ENCODE assay signal across 8 cellular contexts in genomic region chr6:165850434-165851019, GRCh38.
A peak's percentile ranks its signal among the peaks of the same experiment; 100 is the strongest.
DNase-seq lines count a peak whose midpoint lies in the region; ATAC-seq and TF ChIP-seq lines count a peak whose summit lies in the region.

No MANE protein-coding gene starts in this region.

- WGBS in prostate gland = 16% methylated on average over 9 of the region's 9 CpGs

- peak; percentile 95 for TF ChIP-seq CTCF in HL-60 (IDR thresholded peaks at IDR 0.05; ENCODE audit: insufficient read depth, low read length)
- peak; percentile 87 to 90 (median 89) for TF ChIP-seq CTCF in prostate gland (IDR thresholded peaks at IDR 0.05)

- DNase-seq in DMS153 treated with DMSO at 0.1 percent for 48 hours (lab: John Stamatoyannopoulos, UW; ENCODE audit: unreplicated experiment) (peak; percentile 50), HL-60 (ENCODE audit: low read depth in 1 of 2, low spot score in 1 of 2) (peak; percentile 21 to 42), SHP77 (lab: John Stamatoyannopoulos, UW) (peak; percentile 39 to 45), cardiac septum (ENCODE audit: low spot score) (peak; percentile 86), prostate gland (ENCODE audit: low spot score) (peak; percentile 63), OCI-M2 (lab: John Stamatoyannopoulos, UW; ENCODE audit: unreplicated experiment) (no peak)
- DNase-seq in activated naive CD4-positive, alpha-beta T cell treated with anti-CD3 and anti-CD28 coated beads, Interleukin-2, amount 50 U/mL, for 16 hours = peak; percentile 60

- H3K27me3 ChIP-seq in HL-60 (ENCODE audit: insufficient read depth, poor library complexity, severe bottlenecking) = peaks cover 36% of the 10 kb centered on the region
- H3K27me3 ChIP-seq in prostate gland (replicated peaks; ENCODE audit: insufficient read depth) = peaks cover 17% of the 10 kb centered on the region

- no peaks in the 10 kb centered on the region for H3K4me1 ChIP-seq in prostate gland (replicated peaks)

- H3K4me3 ChIP-seq in HL-60 (replicated peaks; ENCODE audit: insufficient read depth, low read length) = no peak overlapping the region
- no peak overlapping the region for H3K4me3 ChIP-seq in prostate gland

- H3K27ac ChIP-seq in HL-60 (replicated peaks) (no peak overlapping the region), prostate gland (no peak overlapping the region)

- no peaks in the 10 kb centered on the region for H3K9me3 ChIP-seq in prostate gland

- H3K36me3 ChIP-seq in prostate gland = no peaks in the 10 kb centered on the region

- TF ChIP-seq POLR2A in prostate gland (IDR thresholded peaks at IDR 0.05) = no peak

- ATAC-seq in GM19468 (IDR thresholded peaks at IDR 0.05; ENCODE audit: extremely low read depth, unreplicated experiment) = peak; percentile 81

- intact Hi-C loops in cardiac septum (cut with DNase I) = loop anchor here (2.0 to 5.0 kb wide), 3 partner anchors 122 to 410 kb away; partner anchors contain the start of gene PDE10A
- intact Hi-C loops in prostate gland (cut with DNase I) = no loop called here
